Comparison of ENCODE assay signal across 1 cellular context in genomic region chr22:38314140-38314991, GRCh38.
TF ChIP-seq lines count a peak whose summit lies in the region.

No MANE protein-coding gene starts in this region.

TF ChIP-seq in endothelial cell of umbilical vein, 7 proteins besides CTCF, POLR2A, EP300 and RAD21 (continued from another document):
- TF ChIP-seq MYC (IDR thresholded peaks at IDR 0.05; ENCODE audit: low read depth, low read length) (no peak), EZH2 (IDR thresholded peaks at IDR 0.05; ENCODE audit: borderline replicate concordance, low read depth, low read length, severe bottlenecking) (no peak), JUN (IDR thresholded peaks at IDR 0.05; ENCODE audit: borderline replicate concordance, insufficient read depth, insufficient read length, low read depth) (no peak), MAX (IDR thresholded peaks at IDR 0.05; ENCODE audit: insufficient read depth, insufficient read length) (no peak), GATA2 (IDR thresholded peaks at IDR 0.05; ENCODE audit: insufficient read depth, insufficient read length, low read depth, low read length) (no peak)
